In the genomic region with DNA sequence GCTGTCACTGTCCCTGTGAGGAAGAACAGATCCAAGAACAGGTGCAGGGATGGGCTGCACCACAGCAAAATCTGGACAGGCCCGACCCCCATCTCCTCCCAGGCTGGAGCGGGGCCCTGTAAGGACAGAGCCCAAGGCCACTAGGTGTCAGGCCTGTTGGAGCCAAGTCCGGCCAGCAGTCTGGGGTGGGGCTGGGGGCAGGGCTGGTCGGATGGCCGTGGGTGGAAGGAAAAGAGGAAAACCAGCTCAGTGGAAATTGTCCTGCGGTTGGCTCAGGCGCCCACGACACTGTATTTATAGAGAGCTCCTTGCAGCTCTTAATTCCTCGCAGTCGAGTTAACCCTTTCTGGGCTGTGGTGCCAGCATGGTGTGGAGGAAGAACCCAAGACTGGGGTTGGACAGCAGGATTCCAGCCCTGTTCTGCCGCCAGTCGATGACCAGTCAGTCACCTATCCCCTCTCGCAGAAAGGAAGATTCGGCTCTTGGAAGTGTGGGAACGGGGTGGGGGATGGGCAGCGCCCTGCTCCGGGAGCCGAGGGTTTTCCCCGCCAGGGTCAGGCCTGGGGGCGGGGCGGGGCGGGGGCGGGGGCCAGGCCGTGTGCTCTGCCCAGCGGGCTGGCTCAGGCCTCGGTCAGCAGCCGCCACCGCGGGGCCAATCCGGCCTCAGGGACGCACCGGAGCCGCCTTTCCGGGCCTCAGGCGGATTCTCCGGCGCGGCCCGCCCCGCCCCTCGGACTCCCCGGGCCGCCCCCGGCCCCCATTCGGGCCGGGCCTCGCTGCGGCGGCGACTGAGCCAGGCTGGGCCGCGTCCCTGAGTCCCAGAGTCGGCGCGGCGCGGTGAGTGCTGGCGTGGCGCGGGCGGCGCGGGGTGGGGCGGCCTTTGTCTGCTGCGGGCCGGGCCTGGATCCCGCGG, we compare ENCODE assay signal across 1 cellular context.
TF ChIP-seq lines count a peak whose summit lies in the region.

Gene CD276, plus strand, starts transcription at position 760 of the 913 bp plus-strand sequence. CDS start 15,257 bp downstream, outside the sequence.

TF ChIP-seq in HepG2, 621 proteins besides CTCF, POLR2A, EP300 and RAD21 (continued from another document and continues in another):
- TF ChIP-seq AGO2 (optimal IDR thresholded peaks at IDR 0.05; ENCODE audit: low read depth, low read length) (no peak), HDAC1 (CRISPR knock-in tag; IDR thresholded peaks at IDR 0.05) (peak; percentile 34), ZC3H4 (CRISPR knock-in tag; IDR thresholded peaks at IDR 0.05; ENCODE audit: borderline replicate concordance) (no peak), ZNF576 (CRISPR knock-in tag; IDR thresholded peaks at IDR 0.05) (no peak), NR2F1 (CRISPR knock-in tag; IDR thresholded peaks at IDR 0.05) (no peak), ZNF34 (CRISPR knock-in tag; IDR thresholded peaks at IDR 0.05; ENCODE audit: borderline replicate concordance) (no peak), SIN3B (IDR thresholded peaks at IDR 0.05; ENCODE audit: low read length) (no peak), NFKBIZ (CRISPR knock-in tag; IDR thresholded peaks at IDR 0.05) (no peak), ZNF879 (CRISPR knock-in tag; IDR thresholded peaks at IDR 0.05) (no peak), ZNF333 (CRISPR knock-in tag; IDR thresholded peaks at IDR 0.05; ENCODE audit: borderline replicate concordance) (no peak), ZNF407 (CRISPR knock-in tag; IDR thresholded peaks at IDR 0.05; ENCODE audit: not compliant biosample characterization) (no peak)
- TF ChIP-seq, protein P1, sequence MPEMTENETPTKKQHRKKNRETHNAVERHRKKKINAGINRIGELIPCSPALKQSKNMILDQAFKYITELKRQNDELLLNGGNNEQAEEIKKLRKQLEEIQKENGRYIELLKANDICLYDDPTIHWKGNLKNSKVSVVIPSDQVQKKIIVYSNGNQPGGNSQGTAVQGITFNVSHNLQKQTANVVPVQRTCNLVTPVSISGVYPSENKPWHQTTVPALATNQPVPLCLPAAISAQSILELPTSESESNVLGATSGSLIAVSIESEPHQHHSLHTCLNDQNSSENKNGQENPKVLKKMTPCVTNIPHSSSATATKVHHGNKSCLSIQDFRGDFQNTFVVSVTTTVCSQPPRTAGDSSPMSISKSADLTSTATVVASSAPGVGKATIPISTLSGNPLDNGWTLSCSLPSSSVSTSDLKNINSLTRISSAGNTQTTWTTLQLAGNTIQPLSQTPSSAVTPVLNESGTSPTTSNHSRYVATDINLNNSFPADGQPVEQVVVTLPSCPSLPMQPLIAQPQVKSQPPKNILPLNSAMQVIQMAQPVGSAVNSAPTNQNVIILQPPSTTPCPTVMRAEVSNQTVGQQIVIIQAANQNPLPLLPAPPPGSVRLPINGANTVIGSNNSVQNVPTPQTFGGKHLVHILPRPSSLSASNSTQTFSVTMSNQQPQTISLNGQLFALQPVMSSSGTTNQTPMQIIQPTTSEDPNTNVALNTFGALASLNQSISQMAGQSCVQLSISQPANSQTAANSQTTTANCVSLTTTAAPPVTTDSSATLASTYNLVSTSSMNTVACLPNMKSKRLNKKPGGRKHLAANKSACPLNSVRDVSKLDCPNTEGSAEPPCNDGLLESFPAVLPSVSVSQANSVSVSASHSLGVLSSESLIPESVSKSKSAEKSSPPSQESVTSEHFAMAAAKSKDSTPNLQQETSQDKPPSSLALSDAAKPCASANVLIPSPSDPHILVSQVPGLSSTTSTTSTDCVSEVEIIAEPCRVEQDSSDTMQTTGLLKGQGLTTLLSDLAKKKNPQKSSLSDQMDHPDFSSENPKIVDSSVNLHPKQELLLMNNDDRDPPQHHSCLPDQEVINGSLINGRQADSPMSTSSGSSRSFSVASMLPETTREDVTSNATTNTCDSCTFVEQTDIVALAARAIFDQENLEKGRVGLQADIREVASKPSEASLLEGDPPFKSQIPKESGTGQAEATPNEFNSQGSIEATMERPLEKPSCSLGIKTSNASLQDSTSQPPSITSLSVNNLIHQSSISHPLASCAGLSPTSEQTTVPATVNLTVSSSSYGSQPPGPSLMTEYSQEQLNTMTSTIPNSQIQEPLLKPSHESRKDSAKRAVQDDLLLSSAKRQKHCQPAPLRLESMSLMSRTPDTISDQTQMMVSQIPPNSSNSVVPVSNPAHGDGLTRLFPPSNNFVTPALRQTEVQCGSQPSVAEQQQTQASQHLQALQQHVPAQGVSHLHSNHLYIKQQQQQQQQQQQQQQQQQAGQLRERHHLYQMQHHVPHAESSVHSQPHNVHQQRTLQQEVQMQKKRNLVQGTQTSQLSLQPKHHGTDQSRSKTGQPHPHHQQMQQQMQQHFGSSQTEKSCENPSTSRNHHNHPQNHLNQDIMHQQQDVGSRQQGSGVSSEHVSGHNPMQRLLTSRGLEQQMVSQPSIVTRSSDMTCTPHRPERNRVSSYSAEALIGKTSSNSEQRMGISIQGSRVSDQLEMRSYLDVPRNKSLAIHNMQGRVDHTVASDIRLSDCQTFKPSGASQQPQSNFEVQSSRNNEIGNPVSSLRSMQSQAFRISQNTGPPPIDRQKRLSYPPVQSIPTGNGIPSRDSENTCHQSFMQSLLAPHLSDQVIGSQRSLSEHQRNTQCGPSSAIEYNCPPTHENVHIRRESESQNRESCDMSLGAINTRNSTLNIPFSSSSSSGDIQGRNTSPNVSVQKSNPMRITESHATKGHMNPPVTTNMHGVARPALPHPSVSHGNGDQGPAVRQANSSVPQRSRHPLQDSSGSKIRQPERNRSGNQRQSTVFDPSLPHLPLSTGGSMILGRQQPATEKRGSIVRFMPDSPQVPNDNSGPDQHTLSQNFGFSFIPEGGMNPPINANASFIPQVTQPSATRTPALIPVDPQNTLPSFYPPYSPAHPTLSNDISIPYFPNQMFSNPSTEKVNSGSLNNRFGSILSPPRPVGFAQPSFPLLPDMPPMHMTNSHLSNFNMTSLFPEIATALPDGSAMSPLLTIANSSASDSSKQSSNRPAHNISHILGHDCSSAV (CRISPR knock-in tag; IDR thresholded peaks at IDR 0.05; ENCODE audit: borderline replicate concordance) = no peak
- TF ChIP-seq, protein P2, sequence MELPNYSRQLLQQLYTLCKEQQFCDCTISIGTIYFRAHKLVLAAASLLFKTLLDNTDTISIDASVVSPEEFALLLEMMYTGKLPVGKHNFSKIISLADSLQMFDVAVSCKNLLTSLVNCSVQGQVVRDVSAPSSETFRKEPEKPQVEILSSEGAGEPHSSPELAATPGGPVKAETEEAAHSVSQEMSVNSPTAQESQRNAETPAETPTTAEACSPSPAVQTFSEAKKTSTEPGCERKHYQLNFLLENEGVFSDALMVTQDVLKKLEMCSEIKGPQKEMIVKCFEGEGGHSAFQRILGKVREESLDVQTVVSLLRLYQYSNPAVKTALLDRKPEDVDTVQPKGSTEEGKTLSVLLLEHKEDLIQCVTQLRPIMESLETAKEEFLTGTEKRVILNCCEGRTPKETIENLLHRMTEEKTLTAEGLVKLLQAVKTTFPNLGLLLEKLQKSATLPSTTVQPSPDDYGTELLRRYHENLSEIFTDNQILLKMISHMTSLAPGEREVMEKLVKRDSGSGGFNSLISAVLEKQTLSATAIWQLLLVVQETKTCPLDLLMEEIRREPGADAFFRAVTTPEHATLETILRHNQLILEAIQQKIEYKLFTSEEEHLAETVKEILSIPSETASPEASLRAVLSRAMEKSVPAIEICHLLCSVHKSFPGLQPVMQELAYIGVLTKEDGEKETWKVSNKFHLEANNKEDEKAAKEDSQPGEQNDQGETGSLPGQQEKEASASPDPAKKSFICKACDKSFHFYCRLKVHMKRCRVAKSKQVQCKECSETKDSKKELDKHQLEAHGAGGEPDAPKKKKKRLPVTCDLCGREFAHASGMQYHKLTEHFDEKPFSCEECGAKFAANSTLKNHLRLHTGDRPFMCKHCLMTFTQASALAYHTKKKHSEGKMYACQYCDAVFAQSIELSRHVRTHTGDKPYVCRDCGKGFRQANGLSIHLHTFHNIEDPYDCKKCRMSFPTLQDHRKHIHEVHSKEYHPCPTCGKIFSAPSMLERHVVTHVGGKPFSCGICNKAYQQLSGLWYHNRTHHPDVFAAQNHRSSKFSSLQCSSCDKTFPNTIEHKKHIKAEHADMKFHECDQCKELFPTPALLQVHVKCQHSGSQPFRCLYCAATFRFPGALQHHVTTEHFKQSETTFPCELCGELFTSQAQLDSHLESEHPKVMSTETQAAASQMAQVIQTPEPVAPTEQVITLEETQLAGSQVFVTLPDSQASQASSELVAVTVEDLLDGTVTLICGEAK (IDR thresholded peaks at IDR 0.05) = no peak
- TF ChIP-seq, protein P2 (CRISPR knock-in tag; IDR thresholded peaks at IDR 0.05) = no peak; the same call in 1 of the 2 replicates
